In genomic region chr9:89360465-89360864, GRCh38 we compare ENCODE assay signal across 12 cellular contexts.
DNase-seq lines count a peak whose midpoint lies in the region; ATAC-seq lines count a peak whose summit lies in the region.
"Had no signal": no experiment of that assay in that cellular context is flagged by ENCODE, and none has a peak within 500 bp of the region (broad histone marks: within the 10 kb centered on the region; RNA-seq: fewer than 3 reads in every experiment).

No MANE protein-coding gene starts in this region.

- DNase-seq in activated naive CD4-positive, alpha-beta T cell treated with Interleukin-2 at 50 U/mL for 16 hours = no peak
- peak; percentile 29 for DNase-seq in NCI-H82 treated with DMSO at 0.1 percent for 48 hours (lab: John Stamatoyannopoulos, UW; ENCODE audit: unreplicated experiment)
- DNase-seq in superior temporal gyrus (ENCODE audit: extremely low spot score) = peak; percentile 66
- DNase-seq in iPS-NIHi7 (ENCODE audit: extremely low spot score) = no peak
- no peak for DNase-seq in NCI-H524 treated with DMSO at 0.1 percent for 48 hours (lab: John Stamatoyannopoulos, UW)
- DNase-seq: activated naive CD4-positive, alpha-beta T cell had no signal

- peaks cover 5% of the 10 kb centered on the region for H3K4me1 Mint-ChIP-seq in activated naive CD4-positive, alpha-beta T cell treated with anti-CD3 and anti-CD28 coated beads, Interleukin-2, amount 50 U/mL, for 24 hours
- H3K4me1 Mint-ChIP-seq: WTC11 had no signal

- H3K27ac Mint-ChIP-seq in activated naive CD4-positive, alpha-beta T cell treated with anti-CD3 and anti-CD28 coated beads, Interleukin-2, amount 50 U/mL, for 24 hours = peak overlapping the region; percentile 35
- H3K27ac Mint-ChIP-seq: dendritic cell treated with granulocyte-macrophage colony-stimulating factor and Interleukin-4, amounts not matched to agents 40 ng/mL and 50 ng/mL, for 4 days had no signal

- no peaks in the 10 kb centered on the region for H3K9me3 Mint-ChIP-seq in activated naive CD4-positive, alpha-beta T cell treated with anti-CD3 and anti-CD28 coated beads, Interleukin-2, amount 50 U/mL, for 24 hours
- H3K9me3 Mint-ChIP-seq: dendritic cell treated with granulocyte-macrophage colony-stimulating factor and Interleukin-4, amounts not matched to agents 40 ng/mL and 50 ng/mL, for 4 days; WTC11 had no signal

- no peak overlapping the region for H3K4me3 Mint-ChIP-seq in activated naive CD4-positive, alpha-beta T cell treated with anti-CD3 and anti-CD28 coated beads, Interleukin-2, amount 50 U/mL, for 24 hours
- H3K4me3 Mint-ChIP-seq: dendritic cell treated with granulocyte-macrophage colony-stimulating factor and Interleukin-4, amounts not matched to agents 40 ng/mL and 50 ng/mL, for 4 days; WTC11 had no signal

- no peaks in the 10 kb centered on the region for H3K27me3 Mint-ChIP-seq in activated naive CD4-positive, alpha-beta T cell treated with anti-CD3 and anti-CD28 coated beads, Interleukin-2, amount 50 U/mL, for 24 hours
- H3K27me3 Mint-ChIP-seq: dendritic cell treated with granulocyte-macrophage colony-stimulating factor and Interleukin-4, amounts not matched to agents 40 ng/mL and 50 ng/mL, for 4 days had no signal

- ATAC-seq in GM21737 (IDR thresholded peaks at IDR 0.05; ENCODE audit: unreplicated experiment) = no peak
- ATAC-seq: Panc1, WTC11 had no signal

- H3K27ac ChIP-seq in layer of hippocampus (ENCODE audit: low read depth, low read length) = peak overlapping the region; percentile 30

- H3K27me3 ChIP-seq in layer of hippocampus (ENCODE audit: control insufficient read depth, insufficient read depth, low read length) = no peaks in the 10 kb centered on the region

- peaks cover 15% of the 10 kb centered on the region for H3K36me3 Mint-ChIP-seq in activated naive CD4-positive, alpha-beta T cell treated with anti-CD3 and anti-CD28 coated beads, Interleukin-2, amount 50 U/mL, for 24 hours

Comparison
In these comparisons a context has a peak if more than half of its experiments do, and no peak if none do; other contexts are left out.
1. DNase-seq: peak in NCI-H82 treated with DMSO at 0.1 percent for 48 hours (single experiment) and superior temporal gyrus (single experiment); none in activated naive CD4-positive, alpha-beta T cell treated with Interleukin-2 at 50 U/mL for 16 hours (single experiment), iPS-NIHi7 (single experiment) and NCI-H524 treated with DMSO at 0.1 percent for 48 hours (single experiment).